Comparison of ENCODE assay signal across 13 cellular contexts in the genomic region with DNA sequence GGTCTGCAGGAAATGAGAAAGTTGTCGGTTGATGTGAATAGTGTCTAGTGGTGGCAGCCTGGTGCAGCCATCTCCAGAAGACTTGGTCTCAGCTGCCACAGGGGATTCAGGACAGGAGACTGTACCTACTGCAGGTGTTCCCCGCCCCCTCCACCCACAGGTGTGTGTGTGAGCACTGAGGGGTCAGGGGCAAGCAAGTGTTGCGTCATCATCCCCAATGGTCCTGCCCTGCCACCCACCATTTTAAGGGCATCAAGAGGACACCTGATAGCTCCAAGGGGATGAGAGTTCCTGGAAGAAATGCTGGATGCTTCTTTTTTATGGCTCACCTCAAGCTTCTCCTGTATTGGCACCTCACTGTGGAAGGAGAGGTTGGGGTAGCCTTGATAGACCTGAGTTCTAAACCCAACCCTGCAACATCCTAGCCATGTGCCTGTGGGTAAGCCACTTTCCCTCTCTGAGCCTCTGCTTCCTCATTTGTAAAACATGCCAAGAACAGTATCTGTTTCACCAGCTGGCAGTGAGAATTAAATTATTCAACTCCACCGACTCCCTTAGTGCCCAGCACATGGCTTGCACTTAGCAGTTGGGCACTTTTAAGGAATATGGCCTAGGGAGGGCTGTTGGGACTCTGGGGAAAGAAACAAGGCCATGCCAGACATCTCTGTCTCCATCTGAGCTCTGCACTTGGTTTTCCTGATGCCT. TPM values are rescaled to one million over a fixed set of nuclear protein-coding genes. Genes with fewer than 3 reads are reported as not detected.
DNase-seq lines count a peak whose midpoint lies in the region; ATAC-seq and TF ChIP-seq lines count a peak whose summit lies in the region.
"Had no signal": no experiment of that assay in that cellular context is flagged by ENCODE, and none has a peak within 500 bp of the region (broad histone marks: within the 10 kb centered on the region; RNA-seq: fewer than 3 reads in every experiment).

No MANE protein-coding gene starts in this region.

- BruUV-seq in MCF 10A (replicated peaks; lab: Mats Ljungman, UMichigan), result no TSS peak

- TF ChIP-seq CTCF in breast epithelium (IDR thresholded peaks at IDR 0.05) (no peak), MCF 10A (IDR thresholded peaks at IDR 0.05; ENCODE audit: unreplicated experiment) (no peak), SK-N-SH (IDR thresholded peaks at IDR 0.05) (no peak), tibial nerve (IDR thresholded peaks at IDR 0.05) (no peak)

- H3K79me2 ChIP-seq in SK-N-SH (ENCODE audit: insufficient read depth), result no peaks in the 10 kb centered on the region

- ATAC-seq in left lobe of liver, result peak; percentile 3
- ATAC-seq in HG02642 (IDR thresholded peaks at IDR 0.05; ENCODE audit: poor library complexity, unreplicated experiment), result no peak
- no peak for ATAC-seq in HG03460 (IDR thresholded peaks at IDR 0.05; ENCODE audit: unreplicated experiment)
- ATAC-seq: natural killer cell had no signal

- H3K9me3 ChIP-seq in breast epithelium, result no peaks in the 10 kb centered on the region
- H3K9me3 ChIP-seq in SK-N-SH, result no peaks in the 10 kb centered on the region
- no peaks in the 10 kb centered on the region for H3K9me3 ChIP-seq in tibial nerve

- H3K9me2 ChIP-seq in SK-N-SH, result no peaks in the 10 kb centered on the region

- CTCF ChIA-PET in MCF 10A (lab: Yijun Ruan, JAX) (interaction anchor here (0.7 to 3.7 kb wide), 8 partner anchors 8 to 529 kb away, joined by 3 to 13 read pairs (median 4); no protein-coding TSS in a partner anchor), SK-N-SH (lab: Yijun Ruan, JAX) (interaction anchor here (0.7 to 14.6 kb wide), 6 partner anchors 48 to 331 kb away, joined by 3 to 185 read pairs (median 4); no protein-coding TSS in a partner anchor)

- H3K9ac ChIP-seq in SK-N-SH, result no peak overlapping the region

- TF ChIP-seq EP300 in SK-N-SH (IDR thresholded peaks at IDR 0.05; ENCODE audit: borderline replicate concordance in 1 of 2, low read depth in 1 of 2, low read length in 1 of 2), result peak in 1 of 2 experiments; percentile 27; a peak in 1 of 4 replicates
- no peak for TF ChIP-seq EP300 in tibial nerve (IDR thresholded peaks at IDR 0.05)

- H3F3A ChIP-seq in SK-N-SH (replicated peaks; ENCODE audit: insufficient read depth), result peaks cover 43% of the 10 kb centered on the region

- WGBS in SK-N-SH (ENCODE audit: low lambda C conversion rate), result 71% methylated on average over 2 of the region's 4 CpGs
- 73% methylated on average over 3 to 4 of the region's 4 CpGs for WGBS in tibial nerve, 2 donors

- no peaks in the 10 kb centered on the region for H3K27me3 ChIP-seq in breast epithelium
- no peaks in the 10 kb centered on the region for H3K27me3 ChIP-seq in SK-N-SH (ENCODE audit: insufficient read depth)
- no peaks in the 10 kb centered on the region for H3K27me3 ChIP-seq in tibial nerve

- no peak for TF ChIP-seq POLR2A in breast epithelium (IDR thresholded peaks at IDR 0.05)
- TF ChIP-seq POLR2A in tibial nerve (IDR thresholded peaks at IDR 0.05), result no peak

- H3K27ac Mint-ChIP-seq in MCF 10A (ENCODE audit: low read depth, unreplicated experiment), result no peak overlapping the region
- H3K27ac Mint-ChIP-seq: activated naive CD8-positive, alpha-beta T cell; natural killer cell; type B pancreatic cell had no signal

- no peak overlapping the region for H3K4me2 ChIP-seq in SK-N-SH

- H4K20me1 ChIP-seq in SK-N-SH (ENCODE audit: insufficient read depth), result no peaks in the 10 kb centered on the region

- H3K4me3 ChIP-seq in breast epithelium, result no peak overlapping the region
- H3K4me3 ChIP-seq in SK-N-SH (ENCODE audit: low read depth in 2 of 2, low read length in 1 of 2), result no peak overlapping the region
- H3K4me3 ChIP-seq in tibial nerve, result no peak overlapping the region

- H3K27ac ChIP-seq in breast epithelium (peak overlapping the region; percentile 85 to 91), SK-N-SH (ENCODE audit: low read depth in 2 of 2, low read length in 1 of 2) (peak overlapping the region; percentile 60 to 100; a peak in 3 of 4 replicates), tibial nerve (peak overlapping the region; percentile 10 to 94 (median 59))

- no peaks in the 10 kb centered on the region for H3K27me3 Mint-ChIP-seq in MCF 10A (ENCODE audit: insufficient read depth, unreplicated experiment)

- H2AFZ ChIP-seq in SK-N-SH (ENCODE audit: low read depth), result no peak overlapping the region

- DNase-seq in breast epithelium (ENCODE audit: low spot score in 2 of 2) (no peak), MCF 10A (ENCODE audit: unreplicated experiment) (no peak), SK-N-SH (peak; percentile 41), left lobe of liver (ENCODE audit: low spot score) (no peak), tibial nerve (ENCODE audit: low spot score in 2 of 2) (no peak), T1000 (lab: John Stamatoyannopoulos, UW) (no peak)
- DNase-seq: natural killer cell; stimulated activated CD4-positive, alpha-beta T cell treated with anti-CD3 and anti-CD28 coated beads, Interleukin-12 subunit alpha, Interleukin-12 subunit beta, amount 100 ng/mL, for 4 hours had no signal

- no peaks in the 10 kb centered on the region for H3K9me3 Mint-ChIP-seq in MCF 10A (ENCODE audit: unreplicated experiment)
- H3K9me3 Mint-ChIP-seq: natural killer cell, type B pancreatic cell had no signal

- no peak overlapping the region for H3K4me3 Mint-ChIP-seq in MCF 10A (ENCODE audit: unreplicated experiment)
- H3K4me3 Mint-ChIP-seq: activated naive CD8-positive, alpha-beta T cell; natural killer cell; type B pancreatic cell had no signal

- H3K36me3 Mint-ChIP-seq in MCF 10A (ENCODE audit: insufficient read depth, unreplicated experiment), result peaks cover 12% of the 10 kb centered on the region
- H3K36me3 Mint-ChIP-seq: activated naive CD8-positive, alpha-beta T cell; natural killer cell; type B pancreatic cell had no signal

- H3K4me1 ChIP-seq in breast epithelium (peaks cover 15 to 41% of the 10 kb centered on the region in 2 donors), SK-N-SH (ENCODE audit: control insufficient read depth in 1 of 2, insufficient read depth in 2 of 2, low read depth in 1 of 2, low read length in 1 of 2) (peaks cover 26 to 58% of the 10 kb centered on the region in 2 experiments), tibial nerve (peaks cover 0 to 69% (median 43%) of the 10 kb centered on the region in 4 donors)

- intact Hi-C loops in breast epithelium (cut with DNase I; ENCODE audit: low total_unique reads), result no loop called here
- intact Hi-C loops in MCF 10A (cut with micrococcal nuclease), result loop anchor here (5.0 kb wide), 3 partner anchors 57 to 437 kb away; partner anchors contain the start of gene HIPK3

- H3K4me1 Mint-ChIP-seq in MCF 10A (ENCODE audit: insufficient read depth, unreplicated experiment), result peaks cover 60% of the 10 kb centered on the region

- POLR2A ChIA-PET in MCF 10A (lab: Yijun Ruan, JAX) (interaction anchor here (0.9 to 7.3 kb wide), 4 partner anchors 9 to 436 kb away, joined by 3 to 124 read pairs (median 12); partner anchors contain the start of genes C11orf91 and CD59), SK-N-SH (lab: Yijun Ruan, JAX) (no interaction called here)

- no peak for TF ChIP-seq RAD21 in SK-N-SH (IDR thresholded peaks at IDR 0.05; ENCODE audit: low read length)

- H3K36me3 ChIP-seq in breast epithelium, result no peaks in the 10 kb centered on the region
- no peaks in the 10 kb centered on the region for H3K36me3 ChIP-seq in SK-N-SH (replicated peaks in 1 of 2; ENCODE audit: control insufficient read depth in 1 of 2, insufficient read depth in 2 of 2, low read length in 1 of 2)
- no peaks in the 10 kb centered on the region for H3K36me3 ChIP-seq in tibial nerve

TF ChIP-seq in SK-N-SH, 30 proteins besides CTCF, POLR2A, EP300 and RAD21:
- peak; percentile 48; the same call in 1 of the 2 replicates for TF ChIP-seq MXI1 (IDR thresholded peaks at IDR 0.05; ENCODE audit: low read depth, low read length)
- no peak for TF ChIP-seq SMC3 (IDR thresholded peaks at IDR 0.05; ENCODE audit: low read depth, low read length)

RNA-seq across cellular contexts. Expression of gene C11orf91, which starts 6.1 kb away (rescaled TPM):
- total RNA-seq in breast epithelium (not detected), MCF 10A (2022) (2.8 and 2.9 TPM in 2 replicates), left lobe of liver (not detected), tibial nerve (not detected)
- 0.10 and 0.15 TPM in 2 replicates for polyA plus RNA-seq in SK-N-SH (2012; rRNA removed)
- 0.12 and 0.14 TPM in 2 replicates for polyA plus RNA-seq in SK-N-SH (2012; cell fraction: cytosol; rRNA removed)
- polyA plus RNA-seq in SK-N-SH (2012; cell fraction: nucleus; rRNA removed), result 0.14 and 0.45 TPM in 2 replicates
- total RNA-seq: fibroblast of villous mesenchyme, natural killer cell had no signal

RNA-seq across cellular contexts. Expression of gene CD59, which starts 41.7 kb away (rescaled TPM):
- total RNA-seq in breast epithelium (100 to 1,000 TPM; 296 to 563 (median 375) TPM), MCF 10A (2022) (597 and 618 TPM in 2 replicates), left lobe of liver (149 TPM), tibial nerve (100 to 1,000 TPM; 190 to 448 (median 302) TPM)
- 616 and 849 TPM in 2 replicates for polyA plus RNA-seq in SK-N-SH (2012; rRNA removed)
- 705 and 770 TPM in 2 replicates for polyA plus RNA-seq in SK-N-SH (2012; cell fraction: cytosol; rRNA removed)
- polyA plus RNA-seq in SK-N-SH (2012; cell fraction: nucleus; rRNA removed), result 216 and 380 TPM in 2 replicates
